17 cellular contexts compared by ENCODE assay signal in the genomic region with DNA sequence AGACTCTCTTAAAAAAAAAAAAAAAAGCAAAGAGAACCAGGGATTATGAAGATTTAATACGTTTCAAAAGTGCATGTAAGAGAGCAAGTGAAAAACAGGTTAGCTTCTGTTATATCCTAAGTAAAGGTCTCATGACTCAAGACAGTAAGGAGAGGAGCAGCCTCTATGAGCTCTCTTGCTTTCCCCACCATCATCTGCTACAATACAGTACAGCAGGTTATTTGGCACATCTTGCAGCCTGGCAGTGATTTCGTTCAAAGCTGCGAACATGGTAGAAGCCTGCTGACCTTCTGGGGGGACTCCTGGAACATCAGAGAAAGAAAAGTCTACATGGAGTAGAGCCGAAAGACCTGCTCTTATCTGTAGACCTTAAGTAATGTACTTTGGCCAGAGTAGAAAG.
A peak's percentile ranks its signal among the peaks of the same experiment; 100 is the strongest.
DNase-seq lines count a peak whose midpoint lies in the region; ATAC-seq and TF ChIP-seq lines count a peak whose summit lies in the region.
"Had no signal": no experiment of that assay in that cellular context is flagged by ENCODE, and none has a peak within 500 bp of the region (broad histone marks: within the 10 kb centered on the region; RNA-seq: fewer than 3 reads in every experiment).

No MANE protein-coding gene starts in this region.

- H3K4me2 ChIP-seq in H9 (ENCODE audit: insufficient read depth, insufficient read length, low read length) (no peak overlapping the region), PC-3 (ENCODE audit: low read length) (no peak overlapping the region)
- H3K4me2 ChIP-seq: BLaER1, KMS-11 had no signal

- H2BK20ac ChIP-seq in H9 (ENCODE audit: low read depth, low read length, poor library complexity, severe bottlenecking) = no peak overlapping the region

- H3K23me2 ChIP-seq in H9 (ENCODE audit: insufficient read length, low read depth, low read length, poor library complexity, severe bottlenecking) = no peaks in the 10 kb centered on the region

- no peak overlapping the region for H2AK5ac ChIP-seq in H9 (ENCODE audit: insufficient read length, low read length)

- H2BK5ac ChIP-seq in H9 (ENCODE audit: insufficient read length, low read length) = no peak overlapping the region

- H3K14ac ChIP-seq in H9 (ENCODE audit: insufficient read depth, low read length) = no peak overlapping the region

- H3K4me1 ChIP-seq in H9 (ENCODE audit: insufficient read depth, low read length) (peaks cover 8% of the 10 kb centered on the region; the same call in 1 of the 2 replicates), PC-3 (ENCODE audit: insufficient read depth, low read length) (peaks cover 15% of the 10 kb centered on the region)
- H3K4me1 ChIP-seq in CD8-positive, alpha-beta T cell (ENCODE audit: insufficient read depth, low read length) = no peaks in the 10 kb centered on the region

- no peak overlapping the region for H2BK15ac ChIP-seq in H9 (ENCODE audit: low read depth, low read length)

- H4K8ac ChIP-seq in H9 (replicated peaks; ENCODE audit: insufficient read length, low read depth, low read length) = no peak overlapping the region

- H3K27me3 ChIP-seq in H9 (ENCODE audit: insufficient read depth, low read length) (no peaks in the 10 kb centered on the region), PC-3 (ENCODE audit: low read length) (no peaks in the 10 kb centered on the region)
- H3K27me3 ChIP-seq in CD8-positive, alpha-beta T cell (ENCODE audit: insufficient read depth, low read length) = no peaks in the 10 kb centered on the region
- H3K27me3 ChIP-seq: BLaER1 had no signal

- H3K56ac ChIP-seq in H9 (ENCODE audit: insufficient read length, low read depth, low read length) = no peak overlapping the region

- no peak overlapping the region for H4K5ac ChIP-seq in H9 (ENCODE audit: insufficient read length, low read depth, low read length)

- no peak overlapping the region for H3K4me3 ChIP-seq in CD8-positive, alpha-beta T cell (ENCODE audit: low read depth, low read length)
- no peak overlapping the region for H3K4me3 ChIP-seq in PC-3 (ENCODE audit: low read length)
- H3K4me3 ChIP-seq: BLaER1, HAP-1 had no signal

- no peak overlapping the region for H4K91ac ChIP-seq in H9 (ENCODE audit: insufficient read length, low read depth, low read length)

- H2BK120ac ChIP-seq in H9 (ENCODE audit: low read depth, low read length, poor library complexity, severe bottlenecking) = no peak overlapping the region

- H3K9me3 ChIP-seq in H9 (ENCODE audit: control insufficient read depth, low read depth, low read length) = no peaks in the 10 kb centered on the region
- H3K9me3 ChIP-seq in CD8-positive, alpha-beta T cell (ENCODE audit: low read length) = no peaks in the 10 kb centered on the region
- H3K9me3 ChIP-seq in PC-3 (ENCODE audit: low read length) = no peaks in the 10 kb centered on the region
- H3K9me3 ChIP-seq: BLaER1, HAP-1 had no signal

- no peak for DNase-seq in H9
- DNase-seq in cerebellar cortex (ENCODE audit: low spot score) = peak; percentile 61
- DNase-seq in nephron progenitor cell = no peak
- DNase-seq in stimulated activated effector memory CD8-positive, alpha-beta T cell treated with anti-CD3 and anti-CD28 coated beads, Interleukin-12 subunit alpha, Interleukin-12 subunit beta, amount 100 ng/mL, for 72 hours (ENCODE audit: low spot score in 2 of 2) = no peak
- no peak for DNase-seq in anterior cingulate cortex (lab: John Stamatoyannopoulos, UW)
- DNase-seq in CD8-positive, alpha-beta T cell = no peak
- no peak for DNase-seq in PC-3
- DNase-seq: AML-193; Calu3; CD4-positive, alpha-beta memory T cell; DMS 273 treated with DMSO at 0.1 percent for 48 hours; GDM1 had no signal

- H3F3A ChIP-seq in PC-3 (ENCODE audit: low read length, unreplicated experiment) = no peaks in the 10 kb centered on the region

- peaks cover 16 to 17% of the 10 kb centered on the region in 2 experiments for H3K4me1 Mint-ChIP-seq in H9
- no peaks in the 10 kb centered on the region for H3K4me1 Mint-ChIP-seq in nephron progenitor cell
- no peaks in the 10 kb centered on the region for H3K4me1 Mint-ChIP-seq in stimulated activated effector memory CD8-positive, alpha-beta T cell treated with anti-CD3 and anti-CD28 coated beads, Interleukin-12 subunit alpha, Interleukin-12 subunit beta, amount 100 ng/mL, for 72 hours
- no peaks in the 10 kb centered on the region for H3K4me1 Mint-ChIP-seq in CD8-positive, alpha-beta T cell (ENCODE audit: low read depth)

- H3K4ac ChIP-seq in H9 (ENCODE audit: low read depth, low read length) = no peak overlapping the region

- no peak overlapping the region for H2BK12ac ChIP-seq in H9 (ENCODE audit: insufficient read length, low read depth, low read length)

- WGBS in H9 (ENCODE audit: extremely low coverage, insufficient read length, low lambda C conversion rate) = no CpG with 5 or more reads among the region's 4 CpGs

- H2AFZ ChIP-seq in H9 (ENCODE audit: low read length) (no peak overlapping the region), PC-3 (ENCODE audit: low read length) (no peak overlapping the region)

- no peaks in the 10 kb centered on the region for H3K36me3 Mint-ChIP-seq in H9 (ENCODE audit: insufficient read depth in 1 of 3, low read depth in 3 of 3)
- peaks cover 5% of the 10 kb centered on the region for H3K36me3 Mint-ChIP-seq in nephron progenitor cell (ENCODE audit: low read depth)
- no peaks in the 10 kb centered on the region for H3K36me3 Mint-ChIP-seq in stimulated activated effector memory CD8-positive, alpha-beta T cell treated with anti-CD3 and anti-CD28 coated beads, Interleukin-12 subunit alpha, Interleukin-12 subunit beta, amount 100 ng/mL, for 72 hours
- peaks cover 17% of the 10 kb centered on the region for H3K36me3 Mint-ChIP-seq in CD8-positive, alpha-beta T cell

- CTCF ChIA-PET in CD8-positive, alpha-beta T cell (lab: Charles Lee) = no interaction called here
- CTCF ChIA-PET in PC-3 (lab: Charles Lee) = interaction anchor here (0.7 kb wide), 1 partner anchor 90 kb away, joined by 5 read pairs; no protein-coding TSS in a partner anchor

- no TSS peak for BruUV-seq in PC-3 (replicated peaks; lab: Mats Ljungman, UMichigan)

- POLR2A ChIA-PET in CD8-positive, alpha-beta T cell (lab: Charles Lee) = no interaction called here
- POLR2A ChIA-PET in PC-3 (lab: Charles Lee; ENCODE audit: unreplicated experiment) = no interaction called here

- H3K9ac ChIP-seq in H9 (ENCODE audit: extremely low read depth, insufficient read length, low read length) = no peak overlapping the region
- no peak overlapping the region for H3K9ac ChIP-seq in PC-3 (ENCODE audit: low read length)
- H3K9ac ChIP-seq: BLaER1, KMS-11 had no signal

- no peaks in the 10 kb centered on the region for H3K36me3 ChIP-seq in CD8-positive, alpha-beta T cell (ENCODE audit: insufficient read depth, low read length)
- H3K36me3 ChIP-seq in PC-3 (ENCODE audit: low read depth, low read length) = no peaks in the 10 kb centered on the region
- H3K36me3 ChIP-seq: BLaER1, HAP-1 had no signal

- no peak for ATAC-seq in stimulated activated effector memory CD8-positive, alpha-beta T cell treated with anti-CD3 and anti-CD28 coated beads, Interleukin-12 subunit alpha, Interleukin-12 subunit beta, amount 100 ng/mL, for 72 hours
- ATAC-seq in CD8-positive, alpha-beta T cell = no peak
- no peak for ATAC-seq in PC-3

- H3K23ac ChIP-seq in H9 (ENCODE audit: insufficient read length, low read depth, low read length) = no peak overlapping the region

- TF ChIP-seq CTCF in H9 (conservative IDR thresholded peaks at IDR 0.05) (no peak), nephron progenitor cell (IDR thresholded peaks at IDR 0.05) (no peak), PC-3 (conservative IDR thresholded peaks at IDR 0.05; ENCODE audit: low read depth, low read length) (no peak)
- no peak for TF ChIP-seq CTCF in CD8-positive, alpha-beta T cell (IDR thresholded peaks at IDR 0.05)

- intact Hi-C loops in CD8-positive, alpha-beta T cell (cut with DNase I, micrococcal nuclease) = no loop called here
- intact Hi-C loops in PC-3 (cut with micrococcal nuclease) = no loop called here

- no peaks in the 10 kb centered on the region for H3K79me1 ChIP-seq in H9 (ENCODE audit: insufficient read depth, low read depth, low read length, poor library complexity, severe bottlenecking)

- no peaks in the 10 kb centered on the region for H4K20me1 ChIP-seq in H9 (ENCODE audit: control insufficient read depth, insufficient read depth, insufficient read length)
- H4K20me1 ChIP-seq in PC-3 (ENCODE audit: low read length) = no peaks in the 10 kb centered on the region

- no peak overlapping the region for H3K18ac ChIP-seq in H9 (ENCODE audit: insufficient read length, low read depth, low read length)

- H3K9me2 ChIP-seq in PC-3 (replicated peaks; ENCODE audit: low read length) = no peaks in the 10 kb centered on the region

- no peaks in the 10 kb centered on the region for H3K9me3 Mint-ChIP-seq in H9
- no peaks in the 10 kb centered on the region for H3K9me3 Mint-ChIP-seq in nephron progenitor cell
- H3K9me3 Mint-ChIP-seq in stimulated activated effector memory CD8-positive, alpha-beta T cell treated with anti-CD3 and anti-CD28 coated beads, Interleukin-12 subunit alpha, Interleukin-12 subunit beta, amount 100 ng/mL, for 72 hours = no peaks in the 10 kb centered on the region
- H3K9me3 Mint-ChIP-seq in CD8-positive, alpha-beta T cell = no peaks in the 10 kb centered on the region
- H3K9me3 Mint-ChIP-seq: CD14-positive monocyte; CD4-positive, alpha-beta memory T cell had no signal

- H3T11ph ChIP-seq in H9 (ENCODE audit: low read length) = no peak overlapping the region

- H3K4me3 Mint-ChIP-seq in H9 (no peak overlapping the region), nephron progenitor cell (no peak overlapping the region)
- H3K4me3 Mint-ChIP-seq in stimulated activated effector memory CD8-positive, alpha-beta T cell treated with anti-CD3 and anti-CD28 coated beads, Interleukin-12 subunit alpha, Interleukin-12 subunit beta, amount 100 ng/mL, for 72 hours = no peak overlapping the region
- H3K4me3 Mint-ChIP-seq in CD8-positive, alpha-beta T cell = no peak overlapping the region
- H3K4me3 Mint-ChIP-seq: CD14-positive monocyte; CD4-positive, alpha-beta memory T cell had no signal

- H3K27me3 Mint-ChIP-seq in H9 (ENCODE audit: low read depth) = no peaks in the 10 kb centered on the region
- no peaks in the 10 kb centered on the region for H3K27me3 Mint-ChIP-seq in nephron progenitor cell (ENCODE audit: low read depth, poor library complexity)
- H3K27me3 Mint-ChIP-seq in CD8-positive, alpha-beta T cell (ENCODE audit: low read depth) = no peaks in the 10 kb centered on the region
- H3K27me3 Mint-ChIP-seq: CD4-positive, alpha-beta memory T cell had no signal

- H3K27ac Mint-ChIP-seq in H9 (peak overlapping the region; percentile 55 to 77 (median 75); a peak in 4 of 7 replicates), nephron progenitor cell (peak overlapping the region; percentile 79)
- peak overlapping the region; percentile 56 for H3K27ac Mint-ChIP-seq in stimulated activated effector memory CD8-positive, alpha-beta T cell treated with anti-CD3 and anti-CD28 coated beads, Interleukin-12 subunit alpha, Interleukin-12 subunit beta, amount 100 ng/mL, for 72 hours
- no peak overlapping the region for H3K27ac Mint-ChIP-seq in CD8-positive, alpha-beta T cell
- H3K27ac Mint-ChIP-seq: CD14-positive monocyte had no signal

- H3K27ac ChIP-seq in H9 (ENCODE audit: insufficient read length, low read depth, low read length) (no peak overlapping the region), PC-3 (ENCODE audit: low read length) (no peak overlapping the region)
- H3K27ac ChIP-seq in CD8-positive, alpha-beta T cell (ENCODE audit: low read depth, low read length) = no peak overlapping the region
- H3K27ac ChIP-seq: BLaER1, HL-60, KMS-11 had no signal

- no peaks in the 10 kb centered on the region for H3K79me2 ChIP-seq in H9 (ENCODE audit: insufficient read depth, low read length)
- peaks cover 19% of the 10 kb centered on the region for H3K79me2 ChIP-seq in PC-3 (ENCODE audit: low read length)
